In genomic region chr22:28882878-28883656, GRCh38 we compare ENCODE assay signal across 1 cellular context.
TF ChIP-seq lines count a peak whose summit lies in the region.

Gene ZNRF3 (plus strand): TSS chr22:28883572. CDS start chr22:28883767, 195 bp downstream.

TF ChIP-seq in GM12878, 131 proteins besides CTCF, POLR2A, EP300 and RAD21 (continued from another document):
- TF ChIP-seq ZBTB40 (IDR thresholded peaks at IDR 0.05; ENCODE audit: borderline replicate concordance), result no peak
- no peak for TF ChIP-seq FOS (IDR thresholded peaks at IDR 0.05; ENCODE audit: borderline replicate concordance, extremely low read depth, insufficient read length)
- TF ChIP-seq BACH1 (IDR thresholded peaks at IDR 0.05; ENCODE audit: borderline replicate concordance), result no peak; the same call in 1 of the 2 replicates
- peak; percentile 70; the same call in 1 of the 2 replicates for TF ChIP-seq NBN (IDR thresholded peaks at IDR 0.05)
- no peak for TF ChIP-seq RFX5 (IDR thresholded peaks at IDR 0.05; ENCODE audit: low read depth, low read length)
- TF ChIP-seq SMARCA5 (IDR thresholded peaks at IDR 0.05), result no peak
- TF ChIP-seq SPI1 (IDR thresholded peaks at IDR 0.05; ENCODE audit: borderline replicate concordance, insufficient read depth, low read depth, low read length), result no peak
- no peak for TF ChIP-seq KAT2A (conservative IDR thresholded peaks at IDR 0.05; ENCODE audit: control insufficient read depth, low read depth, low read length)
- no peak for TF ChIP-seq KDM1A (IDR thresholded peaks at IDR 0.05; ENCODE audit: borderline replicate concordance)
- TF ChIP-seq MAX (IDR thresholded peaks at IDR 0.05; ENCODE audit: low read depth, low read length), result peak; percentile 74; the same call in 1 of the 2 replicates
- TF ChIP-seq MEF2B (IDR thresholded peaks at IDR 0.05; ENCODE audit: partially characterized antibody, poor library complexity, severe bottlenecking), result peak; percentile 10
- peak; percentile 70 to 94; a peak in 3 of 4 replicates for TF ChIP-seq BHLHE40 (IDR thresholded peaks at IDR 0.05; ENCODE audit: borderline replicate concordance in 1 of 2, low read depth in 2 of 2, low read length in 1 of 2)
- TF ChIP-seq SMAD1 (IDR thresholded peaks at IDR 0.05; ENCODE audit: low read depth, partially characterized antibody), result no peak
- no peak for TF ChIP-seq EZH2 (IDR thresholded peaks at IDR 0.05; ENCODE audit: borderline replicate concordance, control insufficient read depth, low read depth, low read length)
- peak; percentile 16 for TF ChIP-seq USF2 (IDR thresholded peaks at IDR 0.05; ENCODE audit: borderline replicate concordance, low read depth, low read length)
- no peak for TF ChIP-seq TCF7 (IDR thresholded peaks at IDR 0.05; ENCODE audit: borderline replicate concordance)
- TF ChIP-seq BMI1 (IDR thresholded peaks at IDR 0.05; ENCODE audit: borderline replicate concordance), result no peak
- peak in 1 of 2 experiments; percentile 64; a peak in 1 of 3 replicates for TF ChIP-seq EGR1 (IDR thresholded peaks at IDR 0.05; ENCODE audit: borderline replicate concordance in 1 of 2, low read depth in 2 of 2, low read length in 2 of 2)
- no peak for TF ChIP-seq STAT3 (IDR thresholded peaks at IDR 0.05; ENCODE audit: low read depth, low read length)
- no peak for TF ChIP-seq ELK1 (IDR thresholded peaks at IDR 0.05; ENCODE audit: low read depth, low read length)
- TF ChIP-seq IKZF1 (conservative IDR thresholded peaks at IDR 0.05), result peak; percentile 74
- no peak for TF ChIP-seq ASH2L (IDR thresholded peaks at IDR 0.05; ENCODE audit: borderline replicate concordance, low read depth)
- TF ChIP-seq YY1 (IDR thresholded peaks at IDR 0.05; ENCODE audit: low read depth, low read length), result peak; percentile 61
- peak; percentile 39 for TF ChIP-seq E2F8 (IDR thresholded peaks at IDR 0.05; ENCODE audit: low read depth, partially characterized antibody)
- no peak for TF ChIP-seq TARDBP (IDR thresholded peaks at IDR 0.05; ENCODE audit: borderline replicate concordance)
- TF ChIP-seq IKZF2 (IDR thresholded peaks at IDR 0.05), result peak; percentile 61; a peak in 3 of 4 replicates
- no peak for TF ChIP-seq TCF12 (IDR thresholded peaks at IDR 0.05; ENCODE audit: low read depth, low read length)
- TF ChIP-seq E4F1 (IDR thresholded peaks at IDR 0.05; ENCODE audit: borderline replicate concordance, partially characterized antibody), result no peak
- no peak for TF ChIP-seq BRCA1 (IDR thresholded peaks at IDR 0.05; ENCODE audit: low read depth, low read length)
- no peak for TF ChIP-seq HSF1 (IDR thresholded peaks at IDR 0.05; ENCODE audit: low read depth, low read length)
- no peak for TF ChIP-seq JUND (IDR thresholded peaks at IDR 0.05; ENCODE audit: low read depth, low read length)
- no peak for TF ChIP-seq FOXM1 (IDR thresholded peaks at IDR 0.05; ENCODE audit: low read depth, low read length)
- TF ChIP-seq JUNB (IDR thresholded peaks at IDR 0.05), result no peak
- no peak for TF ChIP-seq CBFB (IDR thresholded peaks at IDR 0.05; ENCODE audit: low read depth)
